Comparison of ENCODE assay signal across 23 cellular contexts in the genomic region with DNA sequence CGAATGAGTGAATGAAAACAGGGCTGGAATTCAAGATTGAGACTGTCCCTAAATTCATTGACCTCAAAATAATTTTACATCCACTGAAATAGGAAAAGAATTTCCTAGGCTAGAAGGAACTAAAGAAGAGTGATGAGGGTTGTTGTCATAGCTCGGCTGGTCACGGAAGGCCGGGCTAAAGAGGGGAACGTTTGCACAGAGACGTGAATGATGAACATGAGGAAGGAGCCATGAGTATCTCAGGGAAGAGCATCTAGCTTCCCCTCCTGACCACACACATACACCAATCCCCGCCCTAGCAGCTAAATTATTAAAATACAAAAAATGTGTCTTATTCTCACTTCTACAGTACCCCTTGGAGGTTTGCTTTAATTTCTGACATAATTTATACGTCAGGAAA.
A peak's percentile ranks its signal among the peaks of the same experiment; 100 is the strongest.
DNase-seq lines count a peak whose midpoint lies in the region; ATAC-seq and TF ChIP-seq lines count a peak whose summit lies in the region.
"Had no signal": no experiment of that assay in that cellular context is flagged by ENCODE, and none has a peak within 500 bp of the region (broad histone marks: within the 10 kb centered on the region; RNA-seq: fewer than 3 reads in every experiment).

No MANE protein-coding gene starts in this region.

- no peaks in the 10 kb centered on the region for H3K27me3 ChIP-seq in ACC112 (ENCODE audit: insufficient read depth, low read length)
- H3K27me3 ChIP-seq: esophagus squamous epithelium, stomach, transverse colon had no signal

- no peak overlapping the region for H2AFZ ChIP-seq in ACC112 (ENCODE audit: low read length, unreplicated experiment)

- no peaks in the 10 kb centered on the region for H3K9me3 Mint-ChIP-seq in CD14-positive monocyte
- H3K9me3 Mint-ChIP-seq: activated CD4-positive, alpha-beta T cell treated with anti-CD3 and anti-CD28 coated beads, Interleukin-2, amount 10 ng/mL, durations not matched to agents 24 days and 14 days had no signal

- H3K36me3 Mint-ChIP-seq in CD14-positive monocyte (peaks cover 2 to 4% of the 10 kb centered on the region in 2 donors), T-helper 17 cell (ENCODE audit: low read depth) (no peaks in the 10 kb centered on the region)

- peaks cover 38% of the 10 kb centered on the region for H3K4me1 ChIP-seq in ACC112 (ENCODE audit: control insufficient read depth, insufficient read depth, low read length, unreplicated experiment)
- H3K4me1 ChIP-seq: HAP-1 had no signal

- H3K27ac ChIP-seq in ACC112 (ENCODE audit: low read depth, low read length): peak overlapping the region; percentile 82
- H3K27ac ChIP-seq: transverse colon had no signal

- H3K27me3 Mint-ChIP-seq in CD14-positive monocyte (ENCODE audit: low read depth in 3 of 3): peaks cover 0 to 7% (median 0%) of the 10 kb centered on the region in 3 donors
- H3K27me3 Mint-ChIP-seq in T-helper 17 cell: no peaks in the 10 kb centered on the region
- H3K27me3 Mint-ChIP-seq: activated CD4-positive, alpha-beta T cell treated with anti-CD3 and anti-CD28 coated beads, Interleukin-2, amount 10 ng/mL, durations not matched to agents 24 days and 14 days; activated naive CD8-positive, alpha-beta T cell treated with anti-CD3 and anti-CD28 coated beads for 36 hours had no signal

- no peaks in the 10 kb centered on the region for H3K9me3 ChIP-seq in T-helper 17 cell (ENCODE audit: control insufficient read depth, low read length, poor library complexity, severe bottlenecking)
- H3K9me3 ChIP-seq: esophagus squamous epithelium, HAP-1, stomach, transverse colon had no signal

- H3K4me1 Mint-ChIP-seq in CD14-positive monocyte (peaks cover 37% of the 10 kb centered on the region), T-helper 17 cell (peaks cover 26% of the 10 kb centered on the region)

- intact Hi-C loops in CD14-positive monocyte (cut with micrococcal nuclease): loop anchor here (5.0 to 10.0 kb wide), 6 partner anchors 45 to 268 kb away; a partner anchor contains a TSS

- DNase-seq in CD14-positive monocyte (ENCODE audit: low spot score): peak; percentile 86
- no peak for DNase-seq in T-helper 17 cell
- peak; percentile 67 for DNase-seq in kidney tubule cell (ENCODE audit: low spot score)
- DNase-seq in stimulated activated CD4-positive, alpha-beta T cell treated with anti-CD3 and anti-CD28 coated beads, Interleukin-4, amount 100 ng/mL, for 1 hour: no peak
- DNase-seq in SKM-1 treated with dmso at 0.1 percent for 144 hours (lab: John Stamatoyannopoulos, UW; ENCODE audit: unreplicated experiment): no peak
- DNase-seq: activated CD4-positive, alpha-beta T cell treated with anti-CD3 and anti-CD28 coated beads, Interleukin-2, amount 10 ng/mL, durations not matched to agents 24 days and 14 days; activated T-cell treated with anti-CD3 and anti-CD28 coated beads, Interleukin-2, amount 50 U/mL, for 1 hour; effector memory CD4-positive, alpha-beta T cell; esophagus squamous epithelium; left cardiac atrium; midbrain; NCI-H1417 treated with DMSO at 0.1 percent for 48 hours; NCI-H2107; NCI-H510A; stomach; transverse colon had no signal

- peak overlapping the region in 1 of 2 donors; percentile 57 for H3K4me3 Mint-ChIP-seq in CD14-positive monocyte
- peak overlapping the region; percentile 70 for H3K4me3 Mint-ChIP-seq in T-helper 17 cell
- H3K4me3 Mint-ChIP-seq: activated CD4-positive, alpha-beta T cell treated with anti-CD3 and anti-CD28 coated beads, Interleukin-2, amount 10 ng/mL, durations not matched to agents 24 days and 14 days; activated naive CD8-positive, alpha-beta T cell treated with anti-CD3 and anti-CD28 coated beads for 36 hours; neural crest cell had no signal

- TF ChIP-seq CTCF in CD14-positive monocyte (IDR thresholded peaks at IDR 0.05): no peak

- no peak overlapping the region for H3K4me3 ChIP-seq in ACC112 (ENCODE audit: low read depth, low read length)
- H3K4me3 ChIP-seq: esophagus squamous epithelium, HAP-1, skin epidermis, stomach, transverse colon had no signal

- no peaks in the 10 kb centered on the region for H3K79me2 ChIP-seq in ACC112 (ENCODE audit: control insufficient read depth, insufficient read depth, low read length, unreplicated experiment)

- H3K36me3 ChIP-seq in ACC112 (ENCODE audit: insufficient read depth, low read length): no peaks in the 10 kb centered on the region
- H3K36me3 ChIP-seq: esophagus squamous epithelium, HAP-1, stomach, transverse colon had no signal

- ATAC-seq in T-helper 17 cell (no peak), HG02623 (IDR thresholded peaks at IDR 0.05; ENCODE audit: unreplicated experiment) (no peak)
- ATAC-seq: Right ventricle myocardium inferior had no signal

- H3K27ac Mint-ChIP-seq in CD14-positive monocyte (peak overlapping the region; percentile 93 to 99 (median 97)), T-helper 17 cell (peak overlapping the region; percentile 83)

Comparison
In these comparisons a context has a peak if more than half of its experiments do, and no peak if none do; other contexts are left out.
1. DNase-seq: peak in CD14-positive monocyte (single experiment) and kidney tubule cell (single experiment); none in T-helper 17 cell (0 of 3), stimulated activated CD4-positive, alpha-beta T cell treated with anti-CD3 and anti-CD28 coated beads, Interleukin-4, amount 100 ng/mL, for 1 hour (single experiment) and SKM-1 treated with dmso at 0.1 percent for 144 hours (single experiment).